ENCODE assay signal across 9 cellular contexts in genomic region chr17:44219126-44219635, GRCh38. TPM values are rescaled to one million over a fixed set of nuclear protein-coding genes. Genes with fewer than 3 reads are reported as not detected.
DNase-seq lines count a peak whose midpoint lies in the region; ATAC-seq and TF ChIP-seq lines count a peak whose summit lies in the region.
"Had no signal": no experiment of that assay in that cellular context is flagged by ENCODE, and none has a peak within 500 bp of the region (broad histone marks: within the 10 kb centered on the region; RNA-seq: fewer than 3 reads in every experiment).

No MANE protein-coding gene starts in this region.

- peak; percentile 41 for ATAC-seq in GM19455 (IDR thresholded peaks at IDR 0.05; ENCODE audit: unreplicated experiment)
- ATAC-seq in GM18870 (IDR thresholded peaks at IDR 0.05; ENCODE audit: unreplicated experiment) = no peak

- intact Hi-C loops in ascending aorta (cut with DNase I) = loop anchor here (10.0 kb wide), 1 partner anchor 286 kb away; the partner anchor contains the start of gene GPATCH8

- peak overlapping the region; percentile 67 for H3K9ac ChIP-seq in iPS-18a (ENCODE audit: low read length)
- H3K9ac ChIP-seq in skeletal muscle satellite cell (ENCODE audit: low read depth, low read length) = peak overlapping the region; percentile 98

- peak; percentile 12 for DNase-seq in DMS114 treated with DMSO at 0.1 percent for 48 hours (lab: John Stamatoyannopoulos, UW; ENCODE audit: unreplicated experiment)
- peak; percentile 68 for DNase-seq in HT-29 (ENCODE audit: low spot score)
- DNase-seq in SW480 (ENCODE audit: low spot score) = peak; percentile 67
- DNase-seq in ascending aorta (ENCODE audit: low spot score in 2 of 2) = peak in 1 of 2 donors; percentile 76

- peak overlapping the region; percentile 91 to 99 for H3K27ac ChIP-seq in ascending aorta
- H3K27ac ChIP-seq in iPS-18a (ENCODE audit: low read length) = no peak overlapping the region

- H3K9me3 ChIP-seq in ascending aorta (no peaks in the 10 kb centered on the region), iPS-18a (ENCODE audit: control insufficient read depth, low read depth, low read length) (no peaks in the 10 kb centered on the region), skeletal muscle satellite cell (replicated peaks; ENCODE audit: low read length) (no peaks in the 10 kb centered on the region)

- H3K27me3 ChIP-seq in ascending aorta = no peaks in the 10 kb centered on the region
- no peaks in the 10 kb centered on the region for H3K27me3 ChIP-seq in iPS-18a (ENCODE audit: control insufficient read depth, insufficient read depth, low read length)
- no peaks in the 10 kb centered on the region for H3K27me3 ChIP-seq in skeletal muscle satellite cell (ENCODE audit: control insufficient read depth, insufficient read depth, low read length)

- H3K36me3 ChIP-seq in ascending aorta = peaks cover 23 to 31% of the 10 kb centered on the region in 2 donors
- peaks cover 29% of the 10 kb centered on the region for H3K36me3 ChIP-seq in iPS-18a (ENCODE audit: control insufficient read depth, low read depth, low read length)
- H3K36me3 ChIP-seq in skeletal muscle satellite cell (ENCODE audit: insufficient read depth, low read length) = peaks cover 33% of the 10 kb centered on the region

- TF ChIP-seq CTCF in ascending aorta (IDR thresholded peaks at IDR 0.05) = peak; percentile 19 to 81 (median 36)

- H3K4me2 ChIP-seq in skeletal muscle satellite cell (ENCODE audit: low read length) = peak overlapping the region; percentile 75

- H3K4me3 ChIP-seq in ascending aorta = peak overlapping the region; percentile 88 to 95
- peak overlapping the region; percentile 85 for H3K4me3 ChIP-seq in iPS-18a (ENCODE audit: low read length)
- peak overlapping the region; percentile 95 for H3K4me3 ChIP-seq in skeletal muscle satellite cell (ENCODE audit: low read length)

- H3K4me1 ChIP-seq in ascending aorta (peaks cover 18 to 23% of the 10 kb centered on the region in 2 donors), iPS-18a (ENCODE audit: control insufficient read depth, low read depth, low read length) (peaks cover 14% of the 10 kb centered on the region), skeletal muscle satellite cell (ENCODE audit: control insufficient read depth, insufficient read depth, low read length) (peaks cover 38% of the 10 kb centered on the region)

RNA-seq across cellular contexts. Expression of gene UBTF, which starts 0.3 kb away (rescaled TPM):
- 61.8 and 65.2 TPM in 2 replicates for total RNA-seq in HT-29 (2014; rRNA removed; shearing (Covaris generic))
- 25.1 TPM for total RNA-seq in ascending aorta
- 44.3 and 44.4 TPM in 2 replicates for total RNA-seq in skeletal muscle satellite cell (2012; rRNA removed)

RNA-seq across cellular contexts. Expression of gene ATXN7L3, which starts 19.5 kb away (rescaled TPM):
- 70.5 and 82.7 TPM in 2 replicates for total RNA-seq in HT-29 (2014; rRNA removed; shearing (Covaris generic))
- 62.8 TPM for total RNA-seq in ascending aorta
- 22.1 and 26.2 TPM in 2 replicates for total RNA-seq in skeletal muscle satellite cell (2012; rRNA removed)

RNA-seq across cellular contexts. Expression of gene TMUB2, which starts 32.4 kb away (rescaled TPM):
- 41.9 and 45.4 TPM in 2 replicates for total RNA-seq in HT-29 (2014; rRNA removed; shearing (Covaris generic))
- 27.9 TPM for total RNA-seq in ascending aorta
- total RNA-seq in skeletal muscle satellite cell (2012; rRNA removed) = 13.4 and 15.1 TPM in 2 replicates

RNA-seq across cellular contexts. Expression of gene ASB16, which starts 48.7 kb away (rescaled TPM):
- 0.03 TPM in 1 of 2 replicates, not detected in the other for total RNA-seq in HT-29 (2014; rRNA removed; shearing (Covaris generic))
- total RNA-seq in ascending aorta = not detected
- under 0.01 TPM in 1 of 2 replicates, not detected in the other for total RNA-seq in skeletal muscle satellite cell (2012; rRNA removed)
- total RNA-seq: frontal cortex had no signal

RNA-seq across cellular contexts. Expression of gene SLC4A1, which starts 48.8 kb away (rescaled TPM):
- not detected in 2 replicates for total RNA-seq in HT-29 (2014; rRNA removed; shearing (Covaris generic))
- total RNA-seq in ascending aorta = 2.4 TPM
- not detected in 2 replicates for total RNA-seq in skeletal muscle satellite cell (2012; rRNA removed)
